8 cellular contexts compared by ENCODE assay signal in the genomic region with DNA sequence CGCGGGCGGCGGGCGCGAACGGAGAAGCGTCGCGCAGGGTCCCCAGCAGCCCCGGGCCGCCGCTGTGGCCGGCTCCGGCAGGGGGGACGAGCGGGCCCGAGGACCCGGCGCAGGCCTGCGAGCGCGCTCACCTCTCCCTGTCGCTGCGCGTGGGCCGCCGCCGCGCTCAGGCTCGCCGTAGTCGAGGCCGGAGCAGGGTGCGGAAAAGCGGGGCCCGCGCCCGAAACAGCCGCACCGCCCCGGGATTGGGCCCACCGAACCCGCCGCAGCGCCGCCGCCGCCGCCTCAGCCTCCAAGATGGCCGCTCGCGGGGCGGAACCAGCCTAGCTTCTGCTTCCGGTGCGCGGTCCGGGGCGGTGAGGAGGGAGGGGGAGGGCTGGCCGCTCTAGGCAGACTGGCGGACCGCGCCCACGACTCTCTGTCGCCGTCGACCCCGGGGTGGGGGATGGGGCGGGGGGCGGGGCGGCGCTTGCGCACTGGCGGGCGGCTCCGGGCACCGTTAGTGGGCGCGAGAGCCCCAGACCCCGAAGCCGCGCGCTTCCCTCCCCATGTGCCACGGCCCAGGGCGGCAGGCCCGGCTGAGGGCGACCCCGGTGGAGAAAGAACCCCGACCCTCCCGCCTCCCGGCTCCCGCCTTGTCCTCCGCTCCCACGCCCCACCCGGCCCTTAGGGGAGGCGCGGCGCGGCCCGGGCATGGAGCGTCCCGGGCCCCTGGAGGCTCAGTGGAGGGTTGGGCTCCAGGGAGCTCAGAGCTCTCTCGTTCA. TPM values are rescaled to one million over a fixed set of nuclear protein-coding genes. Genes with fewer than 3 reads are reported as not detected.
DNase-seq lines count a peak whose midpoint lies in the region; ATAC-seq and TF ChIP-seq lines count a peak whose summit lies in the region.

A gene (minus strand): TSS at position 320 of the 764 bp plus-strand sequence. CDS start 5,862 bp downstream, outside the sequence.

- TF ChIP-seq CTCF in CD8-positive, alpha-beta T cell (IDR thresholded peaks at IDR 0.05) = no peak

- ATAC-seq in CD8-positive, alpha-beta T cell = peak; percentile 95
- peak; percentile 81 for ATAC-seq in GM21360 (IDR thresholded peaks at IDR 0.05; ENCODE audit: unreplicated experiment)

- peaks cover 24% of the 10 kb centered on the region for H3K36me3 Mint-ChIP-seq in CD8-positive, alpha-beta T cell

- H3K4me1 Mint-ChIP-seq in CD8-positive, alpha-beta T cell (ENCODE audit: low read depth) = peaks cover 40% of the 10 kb centered on the region

- H3K9ac ChIP-seq in HUES6 (ENCODE audit: low read length) = peak within 1 kb of the TSS; percentile 96

- H3K27me3 Mint-ChIP-seq in CD8-positive, alpha-beta T cell (ENCODE audit: low read depth) = no peaks in the 10 kb centered on the region

- no peaks in the 10 kb centered on the region for H3K9me3 ChIP-seq in CD8-positive, alpha-beta T cell (ENCODE audit: low read length)
- no peaks in the 10 kb centered on the region for H3K9me3 ChIP-seq in HUES6 (ENCODE audit: control insufficient read depth, insufficient read depth, low read depth, low read length)

- no peaks in the 10 kb centered on the region for H3K9me3 Mint-ChIP-seq in CD8-positive, alpha-beta T cell

- H3K4me3 Mint-ChIP-seq in CD8-positive, alpha-beta T cell = peak within 1 kb of the TSS; percentile 88

- H3K27ac ChIP-seq in CD8-positive, alpha-beta T cell (ENCODE audit: low read depth, low read length) = peak within 1 kb of the TSS; percentile 63
- H3K27ac ChIP-seq in HUES6 (ENCODE audit: low read depth, low read length) = peak within 1 kb of the TSS; percentile 57; the same call in 1 of the 2 replicates
- H3K27ac ChIP-seq in epithelial cell of prostate = peak within 1 kb of the TSS; percentile 84

- H3K4me1 ChIP-seq in CD8-positive, alpha-beta T cell (ENCODE audit: insufficient read depth, low read length) = peaks cover 39% of the 10 kb centered on the region
- peaks cover 18% of the 10 kb centered on the region for H3K4me1 ChIP-seq in HUES6 (ENCODE audit: control insufficient read depth, insufficient read depth, low read length)

- H3K27ac Mint-ChIP-seq in CD8-positive, alpha-beta T cell = peak within 1 kb of the TSS; percentile 89

- CTCF ChIA-PET in CD8-positive, alpha-beta T cell (lab: Charles Lee) = interaction anchor here (1.2 kb wide), 1 partner anchor 18 kb away, joined by 3 read pairs; no protein-coding TSS in a partner anchor

- POLR2A ChIA-PET in CD8-positive, alpha-beta T cell (lab: Charles Lee) = interaction anchor here (0.6 to 1.7 kb wide), 5 partner anchors 12 to 157 kb away, joined by 3 to 9 read pairs (median 3); a partner anchor contains a TSS

- H3K36me3 ChIP-seq in CD8-positive, alpha-beta T cell (ENCODE audit: insufficient read depth, low read length) = no peaks in the 10 kb centered on the region
- peaks cover 15% of the 10 kb centered on the region for H3K36me3 ChIP-seq in HUES6 (ENCODE audit: control insufficient read depth, insufficient read depth, low read length)

- peak; percentile 86 to 95 (median 93) for DNase-seq in CD8-positive, alpha-beta T cell
- DNase-seq in OCI-M2 (lab: John Stamatoyannopoulos, UW; ENCODE audit: unreplicated experiment) (peak; percentile 14), activated T-cell treated with anti-CD3 and anti-CD28 coated beads for 4 hours (peak; percentile 88), epithelial cell of prostate (ENCODE audit: low read depth, low spot score) (no peak), mucosa of gallbladder (ENCODE audit: low spot score) (peak; percentile 94)
- peak; percentile 91 for DNase-seq in stimulated activated CD8-positive, alpha-beta memory T cell treated with anti-CD3 and anti-CD28 coated beads, Interleukin-4, amount 100 ng/mL, for 24 hours (ENCODE audit: low read depth)

- peak within 1 kb of the TSS; percentile 69 for H3K4me3 ChIP-seq in CD8-positive, alpha-beta T cell (ENCODE audit: low read depth, low read length)
- peak within 1 kb of the TSS; percentile 98 for H3K4me3 ChIP-seq in HUES6 (ENCODE audit: low read depth, low read length)

- no peaks in the 10 kb centered on the region for H3K27me3 ChIP-seq in CD8-positive, alpha-beta T cell (ENCODE audit: insufficient read depth, low read length)
- peaks cover 7% of the 10 kb centered on the region for H3K27me3 ChIP-seq in HUES6 (ENCODE audit: control insufficient read depth, insufficient read depth, low read length)

- intact Hi-C loops in CD8-positive, alpha-beta T cell (cut with DNase I, micrococcal nuclease) = loop anchor here (1.0 to 5.0 kb wide), 8 partner anchors 23 to 157 kb away; a partner anchor contains a TSS

RNA-seq across cellular contexts. Expression of the gene that starts here (rescaled TPM):
- total RNA-seq in CD8-positive, alpha-beta T cell = 10 to 100 TPM; 46.4 to 50.7 TPM
- 68.9 TPM for total RNA-seq in mucosa of gallbladder
